ENCODE assay signal across 1 cellular context in the genomic region with DNA sequence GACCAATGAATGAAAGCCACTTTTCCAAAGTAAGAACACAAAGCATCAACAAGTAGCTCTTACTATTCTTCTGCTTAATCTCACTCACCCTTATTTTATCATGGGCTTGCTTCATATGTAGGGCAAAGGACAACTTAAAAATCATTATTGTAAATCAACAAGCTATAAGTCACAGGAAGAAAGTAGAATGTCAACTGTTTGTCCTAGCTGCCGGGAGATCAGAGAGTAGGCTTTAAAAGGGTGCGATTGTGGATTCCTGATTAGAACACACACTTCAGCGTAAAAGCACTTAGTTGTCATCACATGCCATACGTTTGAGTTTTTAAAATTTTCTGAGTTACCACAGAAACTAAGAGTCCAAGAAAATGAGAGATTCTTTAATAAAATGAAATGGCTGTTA.
TF ChIP-seq lines count a peak whose summit lies in the region.

No MANE protein-coding gene starts in this region.

TF ChIP-seq in HepG2, 621 proteins besides CTCF, POLR2A, EP300 and RAD21 (continued from another document and continues in another):
- TF ChIP-seq, protein P1, sequence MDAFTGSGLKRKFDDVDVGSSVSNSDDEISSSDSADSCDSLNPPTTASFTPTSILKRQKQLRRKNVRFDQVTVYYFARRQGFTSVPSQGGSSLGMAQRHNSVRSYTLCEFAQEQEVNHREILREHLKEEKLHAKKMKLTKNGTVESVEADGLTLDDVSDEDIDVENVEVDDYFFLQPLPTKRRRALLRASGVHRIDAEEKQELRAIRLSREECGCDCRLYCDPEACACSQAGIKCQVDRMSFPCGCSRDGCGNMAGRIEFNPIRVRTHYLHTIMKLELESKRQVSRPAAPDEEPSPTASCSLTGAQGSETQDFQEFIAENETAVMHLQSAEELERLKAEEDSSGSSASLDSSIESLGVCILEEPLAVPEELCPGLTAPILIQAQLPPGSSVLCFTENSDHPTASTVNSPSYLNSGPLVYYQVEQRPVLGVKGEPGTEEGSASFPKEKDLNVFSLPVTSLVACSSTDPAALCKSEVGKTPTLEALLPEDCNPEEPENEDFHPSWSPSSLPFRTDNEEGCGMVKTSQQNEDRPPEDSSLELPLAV (CRISPR knock-in tag; conservative IDR thresholded peaks at IDR 0.05; ENCODE audit: low read depth): no peak
- TF ChIP-seq ZNF713 (CRISPR knock-in tag; IDR thresholded peaks at IDR 0.05) (no peak), FOXJ3 (CRISPR knock-in tag; IDR thresholded peaks at IDR 0.05; ENCODE audit: borderline replicate concordance) (peak; percentile 96), JUND (CRISPR knock-in tag; IDR thresholded peaks at IDR 0.05) (peak; percentile 55), CCAR2 (optimal IDR thresholded peaks at IDR 0.05; ENCODE audit: low read depth, low read length) (no peak), ZFY (CRISPR knock-in tag; IDR thresholded peaks at IDR 0.05) (no peak), NFIB (CRISPR knock-in tag; IDR thresholded peaks at IDR 0.05; ENCODE audit: borderline replicate concordance) (no peak), MTF1 (CRISPR knock-in tag; IDR thresholded peaks at IDR 0.05) (no peak), PAX8 (CRISPR knock-in tag; IDR thresholded peaks at IDR 0.05; ENCODE audit: borderline replicate concordance) (no peak), ZNF570 (CRISPR knock-in tag; IDR thresholded peaks at IDR 0.05; ENCODE audit: borderline replicate concordance) (no peak), KLF15 (CRISPR knock-in tag; IDR thresholded peaks at IDR 0.05; ENCODE audit: borderline replicate concordance) (no peak), KMT2B (CRISPR knock-in tag; IDR thresholded peaks at IDR 0.05) (peak; percentile 61; the same call in 1 of the 2 replicates), ZNF446 (CRISPR knock-in tag; IDR thresholded peaks at IDR 0.05) (no peak), ZNF468 (CRISPR knock-in tag; IDR thresholded peaks at IDR 0.05) (no peak), ZNF577 (CRISPR knock-in tag; IDR thresholded peaks at IDR 0.05; ENCODE audit: borderline replicate concordance, low read depth) (no peak), ZNF253 (CRISPR knock-in tag; IDR thresholded peaks at IDR 0.05; ENCODE audit: borderline replicate concordance) (no peak), ARHGAP35 (CRISPR knock-in tag; IDR thresholded peaks at IDR 0.05; ENCODE audit: borderline replicate concordance) (no peak), ZNF296 (CRISPR knock-in tag; conservative IDR thresholded peaks at IDR 0.05) (no peak), PHF5A (CRISPR knock-in tag; IDR thresholded peaks at IDR 0.05; ENCODE audit: low read depth, unreplicated experiment) (peak; percentile 34), LCORL (IDR thresholded peaks at IDR 0.05) (no peak), LCORL (CRISPR knock-in tag; IDR thresholded peaks at IDR 0.05) (peak; percentile 63)
- TF ChIP-seq, protein P2, sequence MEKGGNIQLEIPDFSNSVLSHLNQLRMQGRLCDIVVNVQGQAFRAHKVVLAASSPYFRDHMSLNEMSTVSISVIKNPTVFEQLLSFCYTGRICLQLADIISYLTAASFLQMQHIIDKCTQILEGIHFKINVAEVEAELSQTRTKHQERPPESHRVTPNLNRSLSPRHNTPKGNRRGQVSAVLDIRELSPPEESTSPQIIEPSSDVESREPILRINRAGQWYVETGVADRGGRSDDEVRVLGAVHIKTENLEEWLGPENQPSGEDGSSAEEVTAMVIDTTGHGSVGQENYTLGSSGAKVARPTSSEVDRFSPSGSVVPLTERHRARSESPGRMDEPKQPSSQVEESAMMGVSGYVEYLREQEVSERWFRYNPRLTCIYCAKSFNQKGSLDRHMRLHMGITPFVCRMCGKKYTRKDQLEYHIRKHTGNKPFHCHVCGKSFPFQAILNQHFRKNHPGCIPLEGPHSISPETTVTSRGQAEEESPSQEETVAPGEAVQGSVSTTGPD (CRISPR knock-in tag; IDR thresholded peaks at IDR 0.05): no peak
- TF ChIP-seq, protein P3, sequence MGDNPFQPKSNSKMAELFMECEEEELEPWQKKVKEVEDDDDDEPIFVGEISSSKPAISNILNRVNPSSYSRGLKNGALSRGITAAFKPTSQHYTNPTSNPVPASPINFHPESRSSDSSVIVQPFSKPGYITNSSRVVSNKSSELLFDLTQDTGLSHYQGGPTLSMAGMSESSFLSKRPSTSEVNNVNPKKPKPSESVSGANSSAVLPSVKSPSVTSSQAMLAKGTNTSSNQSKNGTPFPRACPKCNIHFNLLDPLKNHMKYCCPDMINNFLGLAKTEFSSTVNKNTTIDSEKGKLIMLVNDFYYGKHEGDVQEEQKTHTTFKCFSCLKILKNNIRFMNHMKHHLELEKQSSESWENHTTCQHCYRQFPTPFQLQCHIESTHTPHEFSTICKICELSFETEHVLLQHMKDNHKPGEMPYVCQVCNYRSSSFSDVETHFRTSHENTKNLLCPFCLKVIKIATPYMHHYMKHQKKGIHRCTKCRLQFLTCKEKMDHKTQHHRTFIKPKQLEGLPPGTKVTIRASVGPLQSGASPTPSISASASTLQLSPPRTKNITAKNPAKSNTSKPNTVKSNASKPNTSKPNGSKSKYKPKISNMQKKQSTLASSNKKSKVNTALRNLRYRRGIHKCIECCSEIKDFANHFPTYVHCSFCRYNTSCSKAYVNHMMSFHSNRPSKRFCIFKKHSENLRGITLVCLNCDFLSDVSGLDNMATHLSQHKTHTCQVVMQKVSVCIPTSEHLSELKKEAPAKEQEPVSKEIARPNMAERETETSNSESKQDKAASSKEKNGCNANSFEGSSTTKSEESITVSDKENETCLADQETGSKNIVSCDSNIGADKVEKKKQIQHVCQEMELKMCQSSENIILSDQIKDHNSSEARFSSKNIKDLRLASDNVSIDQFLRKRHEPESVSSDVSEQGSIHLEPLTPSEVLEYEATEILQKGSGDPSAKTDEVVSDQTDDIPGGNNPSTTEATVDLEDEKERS (CRISPR knock-in tag; IDR thresholded peaks at IDR 0.05): no peak
- TF ChIP-seq, protein P4, sequence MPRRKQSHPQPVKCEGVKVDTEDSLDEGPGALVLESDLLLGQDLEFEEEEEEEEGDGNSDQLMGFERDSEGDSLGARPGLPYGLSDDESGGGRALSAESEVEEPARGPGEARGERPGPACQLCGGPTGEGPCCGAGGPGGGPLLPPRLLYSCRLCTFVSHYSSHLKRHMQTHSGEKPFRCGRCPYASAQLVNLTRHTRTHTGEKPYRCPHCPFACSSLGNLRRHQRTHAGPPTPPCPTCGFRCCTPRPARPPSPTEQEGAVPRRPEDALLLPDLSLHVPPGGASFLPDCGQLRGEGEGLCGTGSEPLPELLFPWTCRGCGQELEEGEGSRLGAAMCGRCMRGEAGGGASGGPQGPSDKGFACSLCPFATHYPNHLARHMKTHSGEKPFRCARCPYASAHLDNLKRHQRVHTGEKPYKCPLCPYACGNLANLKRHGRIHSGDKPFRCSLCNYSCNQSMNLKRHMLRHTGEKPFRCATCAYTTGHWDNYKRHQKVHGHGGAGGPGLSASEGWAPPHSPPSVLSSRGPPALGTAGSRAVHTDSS (CRISPR knock-in tag; conservative IDR thresholded peaks at IDR 0.05): no peak
- TF ChIP-seq, protein P5, sequence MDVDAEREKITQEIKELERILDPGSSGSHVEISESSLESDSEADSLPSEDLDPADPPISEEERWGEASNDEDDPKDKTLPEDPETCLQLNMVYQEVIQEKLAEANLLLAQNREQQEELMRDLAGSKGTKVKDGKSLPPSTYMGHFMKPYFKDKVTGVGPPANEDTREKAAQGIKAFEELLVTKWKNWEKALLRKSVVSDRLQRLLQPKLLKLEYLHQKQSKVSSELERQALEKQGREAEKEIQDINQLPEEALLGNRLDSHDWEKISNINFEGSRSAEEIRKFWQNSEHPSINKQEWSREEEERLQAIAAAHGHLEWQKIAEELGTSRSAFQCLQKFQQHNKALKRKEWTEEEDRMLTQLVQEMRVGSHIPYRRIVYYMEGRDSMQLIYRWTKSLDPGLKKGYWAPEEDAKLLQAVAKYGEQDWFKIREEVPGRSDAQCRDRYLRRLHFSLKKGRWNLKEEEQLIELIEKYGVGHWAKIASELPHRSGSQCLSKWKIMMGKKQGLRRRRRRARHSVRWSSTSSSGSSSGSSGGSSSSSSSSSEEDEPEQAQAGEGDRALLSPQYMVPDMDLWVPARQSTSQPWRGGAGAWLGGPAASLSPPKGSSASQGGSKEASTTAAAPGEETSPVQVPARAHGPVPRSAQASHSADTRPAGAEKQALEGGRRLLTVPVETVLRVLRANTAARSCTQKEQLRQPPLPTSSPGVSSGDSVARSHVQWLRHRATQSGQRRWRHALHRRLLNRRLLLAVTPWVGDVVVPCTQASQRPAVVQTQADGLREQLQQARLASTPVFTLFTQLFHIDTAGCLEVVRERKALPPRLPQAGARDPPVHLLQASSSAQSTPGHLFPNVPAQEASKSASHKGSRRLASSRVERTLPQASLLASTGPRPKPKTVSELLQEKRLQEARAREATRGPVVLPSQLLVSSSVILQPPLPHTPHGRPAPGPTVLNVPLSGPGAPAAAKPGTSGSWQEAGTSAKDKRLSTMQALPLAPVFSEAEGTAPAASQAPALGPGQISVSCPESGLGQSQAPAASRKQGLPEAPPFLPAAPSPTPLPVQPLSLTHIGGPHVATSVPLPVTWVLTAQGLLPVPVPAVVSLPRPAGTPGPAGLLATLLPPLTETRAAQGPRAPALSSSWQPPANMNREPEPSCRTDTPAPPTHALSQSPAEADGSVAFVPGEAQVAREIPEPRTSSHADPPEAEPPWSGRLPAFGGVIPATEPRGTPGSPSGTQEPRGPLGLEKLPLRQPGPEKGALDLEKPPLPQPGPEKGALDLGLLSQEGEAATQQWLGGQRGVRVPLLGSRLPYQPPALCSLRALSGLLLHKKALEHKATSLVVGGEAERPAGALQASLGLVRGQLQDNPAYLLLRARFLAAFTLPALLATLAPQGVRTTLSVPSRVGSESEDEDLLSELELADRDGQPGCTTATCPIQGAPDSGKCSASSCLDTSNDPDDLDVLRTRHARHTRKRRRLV (CRISPR knock-in tag; IDR thresholded peaks at IDR 0.05): peak; percentile 44; the same call in 1 of the 2 replicates
- TF ChIP-seq, protein P6, sequence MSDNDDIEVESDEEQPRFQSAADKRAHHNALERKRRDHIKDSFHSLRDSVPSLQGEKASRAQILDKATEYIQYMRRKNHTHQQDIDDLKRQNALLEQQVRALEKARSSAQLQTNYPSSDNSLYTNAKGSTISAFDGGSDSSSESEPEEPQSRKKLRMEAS (IDR thresholded peaks at IDR 0.05): no peak
- TF ChIP-seq, protein P7, sequence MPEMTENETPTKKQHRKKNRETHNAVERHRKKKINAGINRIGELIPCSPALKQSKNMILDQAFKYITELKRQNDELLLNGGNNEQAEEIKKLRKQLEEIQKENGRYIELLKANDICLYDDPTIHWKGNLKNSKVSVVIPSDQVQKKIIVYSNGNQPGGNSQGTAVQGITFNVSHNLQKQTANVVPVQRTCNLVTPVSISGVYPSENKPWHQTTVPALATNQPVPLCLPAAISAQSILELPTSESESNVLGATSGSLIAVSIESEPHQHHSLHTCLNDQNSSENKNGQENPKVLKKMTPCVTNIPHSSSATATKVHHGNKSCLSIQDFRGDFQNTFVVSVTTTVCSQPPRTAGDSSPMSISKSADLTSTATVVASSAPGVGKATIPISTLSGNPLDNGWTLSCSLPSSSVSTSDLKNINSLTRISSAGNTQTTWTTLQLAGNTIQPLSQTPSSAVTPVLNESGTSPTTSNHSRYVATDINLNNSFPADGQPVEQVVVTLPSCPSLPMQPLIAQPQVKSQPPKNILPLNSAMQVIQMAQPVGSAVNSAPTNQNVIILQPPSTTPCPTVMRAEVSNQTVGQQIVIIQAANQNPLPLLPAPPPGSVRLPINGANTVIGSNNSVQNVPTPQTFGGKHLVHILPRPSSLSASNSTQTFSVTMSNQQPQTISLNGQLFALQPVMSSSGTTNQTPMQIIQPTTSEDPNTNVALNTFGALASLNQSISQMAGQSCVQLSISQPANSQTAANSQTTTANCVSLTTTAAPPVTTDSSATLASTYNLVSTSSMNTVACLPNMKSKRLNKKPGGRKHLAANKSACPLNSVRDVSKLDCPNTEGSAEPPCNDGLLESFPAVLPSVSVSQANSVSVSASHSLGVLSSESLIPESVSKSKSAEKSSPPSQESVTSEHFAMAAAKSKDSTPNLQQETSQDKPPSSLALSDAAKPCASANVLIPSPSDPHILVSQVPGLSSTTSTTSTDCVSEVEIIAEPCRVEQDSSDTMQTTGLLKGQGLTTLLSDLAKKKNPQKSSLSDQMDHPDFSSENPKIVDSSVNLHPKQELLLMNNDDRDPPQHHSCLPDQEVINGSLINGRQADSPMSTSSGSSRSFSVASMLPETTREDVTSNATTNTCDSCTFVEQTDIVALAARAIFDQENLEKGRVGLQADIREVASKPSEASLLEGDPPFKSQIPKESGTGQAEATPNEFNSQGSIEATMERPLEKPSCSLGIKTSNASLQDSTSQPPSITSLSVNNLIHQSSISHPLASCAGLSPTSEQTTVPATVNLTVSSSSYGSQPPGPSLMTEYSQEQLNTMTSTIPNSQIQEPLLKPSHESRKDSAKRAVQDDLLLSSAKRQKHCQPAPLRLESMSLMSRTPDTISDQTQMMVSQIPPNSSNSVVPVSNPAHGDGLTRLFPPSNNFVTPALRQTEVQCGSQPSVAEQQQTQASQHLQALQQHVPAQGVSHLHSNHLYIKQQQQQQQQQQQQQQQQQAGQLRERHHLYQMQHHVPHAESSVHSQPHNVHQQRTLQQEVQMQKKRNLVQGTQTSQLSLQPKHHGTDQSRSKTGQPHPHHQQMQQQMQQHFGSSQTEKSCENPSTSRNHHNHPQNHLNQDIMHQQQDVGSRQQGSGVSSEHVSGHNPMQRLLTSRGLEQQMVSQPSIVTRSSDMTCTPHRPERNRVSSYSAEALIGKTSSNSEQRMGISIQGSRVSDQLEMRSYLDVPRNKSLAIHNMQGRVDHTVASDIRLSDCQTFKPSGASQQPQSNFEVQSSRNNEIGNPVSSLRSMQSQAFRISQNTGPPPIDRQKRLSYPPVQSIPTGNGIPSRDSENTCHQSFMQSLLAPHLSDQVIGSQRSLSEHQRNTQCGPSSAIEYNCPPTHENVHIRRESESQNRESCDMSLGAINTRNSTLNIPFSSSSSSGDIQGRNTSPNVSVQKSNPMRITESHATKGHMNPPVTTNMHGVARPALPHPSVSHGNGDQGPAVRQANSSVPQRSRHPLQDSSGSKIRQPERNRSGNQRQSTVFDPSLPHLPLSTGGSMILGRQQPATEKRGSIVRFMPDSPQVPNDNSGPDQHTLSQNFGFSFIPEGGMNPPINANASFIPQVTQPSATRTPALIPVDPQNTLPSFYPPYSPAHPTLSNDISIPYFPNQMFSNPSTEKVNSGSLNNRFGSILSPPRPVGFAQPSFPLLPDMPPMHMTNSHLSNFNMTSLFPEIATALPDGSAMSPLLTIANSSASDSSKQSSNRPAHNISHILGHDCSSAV (CRISPR knock-in tag; IDR thresholded peaks at IDR 0.05; ENCODE audit: borderline replicate concordance): no peak
- TF ChIP-seq, protein P8, sequence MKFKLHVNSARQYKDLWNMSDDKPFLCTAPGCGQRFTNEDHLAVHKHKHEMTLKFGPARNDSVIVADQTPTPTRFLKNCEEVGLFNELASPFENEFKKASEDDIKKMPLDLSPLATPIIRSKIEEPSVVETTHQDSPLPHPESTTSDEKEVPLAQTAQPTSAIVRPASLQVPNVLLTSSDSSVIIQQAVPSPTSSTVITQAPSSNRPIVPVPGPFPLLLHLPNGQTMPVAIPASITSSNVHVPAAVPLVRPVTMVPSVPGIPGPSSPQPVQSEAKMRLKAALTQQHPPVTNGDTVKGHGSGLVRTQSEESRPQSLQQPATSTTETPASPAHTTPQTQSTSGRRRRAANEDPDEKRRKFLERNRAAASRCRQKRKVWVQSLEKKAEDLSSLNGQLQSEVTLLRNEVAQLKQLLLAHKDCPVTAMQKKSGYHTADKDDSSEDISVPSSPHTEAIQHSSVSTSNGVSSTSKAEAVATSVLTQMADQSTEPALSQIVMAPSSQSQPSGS (CRISPR knock-in tag; IDR thresholded peaks at IDR 0.05): peak; percentile 74; the same call in 1 of the 2 replicates
- TF ChIP-seq, protein P9, sequence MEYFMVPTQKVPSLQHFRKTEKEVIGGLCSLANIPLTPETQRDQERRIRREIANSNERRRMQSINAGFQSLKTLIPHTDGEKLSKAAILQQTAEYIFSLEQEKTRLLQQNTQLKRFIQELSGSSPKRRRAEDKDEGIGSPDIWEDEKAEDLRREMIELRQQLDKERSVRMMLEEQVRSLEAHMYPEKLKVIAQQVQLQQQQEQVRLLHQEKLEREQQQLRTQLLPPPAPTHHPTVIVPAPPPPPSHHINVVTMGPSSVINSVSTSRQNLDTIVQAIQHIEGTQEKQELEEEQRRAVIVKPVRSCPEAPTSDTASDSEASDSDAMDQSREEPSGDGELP (IDR thresholded peaks at IDR 0.05; ENCODE audit: borderline replicate concordance, low read depth): no peak
